In genomic region chr7:150368884-150369739, GRCh38 we compare ENCODE assay signal across 8 cellular contexts. TPM values are rescaled to one million over a fixed set of nuclear protein-coding genes. Genes with fewer than 3 reads are reported as not detected.
DNase-seq lines count a peak whose midpoint lies in the region; ATAC-seq and TF ChIP-seq lines count a peak whose summit lies in the region.

No MANE protein-coding gene starts in this region.

- peak; percentile 57 to 59 for DNase-seq in PC-9
- DNase-seq in activated naive CD4-positive, alpha-beta T cell treated with anti-CD3 and anti-CD28 coated beads, Interleukin-2, amount 10 ng/mL, durations not matched to agents 7 days and 5 days = peak; percentile 65
- DNase-seq in omental fat pad (ENCODE audit: low spot score) = no peak
- no peak for DNase-seq in NCI-H128 (lab: John Stamatoyannopoulos, UW; ENCODE audit: unreplicated experiment)

- TF ChIP-seq EP300 in gastroesophageal sphincter (IDR thresholded peaks at IDR 0.05) = no peak

- intact Hi-C loops in PC-9 (cut with micrococcal nuclease; ENCODE audit: unreplicated experiment) = loop anchor here (1.0 to 2.0 kb wide), 2 partner anchors 10 to 46 kb away; partner anchors contain the start of genes ACTR3C, LRRC61 and ZNF775

- H3F3A ChIP-seq in PC-9 (ENCODE audit: insufficient read depth, low read depth) = peaks cover 32% of the 10 kb centered on the region

- H3K79me2 ChIP-seq in PC-9 (ENCODE audit: low read depth) = peaks cover 53% of the 10 kb centered on the region

- no peaks in the 10 kb centered on the region for H3K27me3 ChIP-seq in BLaER1 treated with 17β-estradiol and CSF1 and Interleukin-3, amounts not matched to agents 10 nM and 100 nM
- H3K27me3 ChIP-seq in PC-9 (ENCODE audit: insufficient read depth, low read depth) (no peaks in the 10 kb centered on the region), gastroesophageal sphincter (no peaks in the 10 kb centered on the region)

- H3K4me3 ChIP-seq in BLaER1 treated with 17β-estradiol and CSF1 and Interleukin-3, amounts not matched to agents 10 nM and 100 nM = peak overlapping the region; percentile 79 to 99 (median 88)
- H3K4me3 ChIP-seq in PC-9 (peak overlapping the region; percentile 94), gastroesophageal sphincter (peak overlapping the region; percentile 73 to 75)

- no peaks in the 10 kb centered on the region for H3K9me2 ChIP-seq in PC-9 (ENCODE audit: insufficient read depth)

- peak overlapping the region; percentile 92 to 97 (median 95) for H3K9ac ChIP-seq in BLaER1 treated with 17β-estradiol and CSF1 and Interleukin-3, amounts not matched to agents 10 nM and 100 nM

- 0 to 8% methylated on average over 4 to 15 of the region's 58 CpGs for WGBS in gastroesophageal sphincter (ENCODE audit: low coverage in 1 of 2), 2 donors

- peak overlapping the region; percentile 91 for H3K27ac Mint-ChIP-seq in activated naive CD4-positive, alpha-beta T cell treated with anti-CD3 and anti-CD28 coated beads, Interleukin-2, amount 10 ng/mL, durations not matched to agents 7 days and 5 days

- H3K4me1 ChIP-seq in BLaER1 treated with 17β-estradiol and CSF1 and Interleukin-3, amounts not matched to agents 10 nM and 100 nM = peaks cover 51 to 86% (median 73%) of the 10 kb centered on the region in 10 experiments
- H3K4me1 ChIP-seq in PC-9 (replicated peaks; ENCODE audit: insufficient read depth) = peaks cover 37% of the 10 kb centered on the region
- peaks cover 0 to 57% (median 16%) of the 10 kb centered on the region in 3 donors for H3K4me1 ChIP-seq in gastroesophageal sphincter

- peaks cover 31 to 45% (median 39%) of the 10 kb centered on the region in 11 experiments for H3K36me3 ChIP-seq in BLaER1 treated with 17β-estradiol and CSF1 and Interleukin-3, amounts not matched to agents 10 nM and 100 nM
- H3K36me3 ChIP-seq in PC-9 (ENCODE audit: low read depth) (peaks cover 20% of the 10 kb centered on the region), gastroesophageal sphincter (peaks cover 0 to 41% of the 10 kb centered on the region in 2 donors)

- peak overlapping the region; percentile 93 for H3K4me3 Mint-ChIP-seq in activated naive CD4-positive, alpha-beta T cell treated with anti-CD3 and anti-CD28 coated beads, Interleukin-2, amount 10 ng/mL, durations not matched to agents 7 days and 5 days

- peaks cover 47% of the 10 kb centered on the region for H3K4me1 Mint-ChIP-seq in activated naive CD4-positive, alpha-beta T cell treated with anti-CD3 and anti-CD28 coated beads, Interleukin-2, amount 10 ng/mL, durations not matched to agents 7 days and 5 days

- ATAC-seq in GM19043 (IDR thresholded peaks at IDR 0.05; ENCODE audit: low read depth, unreplicated experiment) (peak; percentile 38), HG03196 (IDR thresholded peaks at IDR 0.05; ENCODE audit: unreplicated experiment) (peak; percentile 43), gastroesophageal sphincter (peak; percentile 70), omental fat pad (ENCODE audit: low FRiP score) (peak; percentile 58)

- H3K36me3 Mint-ChIP-seq in activated naive CD4-positive, alpha-beta T cell treated with anti-CD3 and anti-CD28 coated beads, Interleukin-2, amount 10 ng/mL, durations not matched to agents 7 days and 5 days = peaks cover 18% of the 10 kb centered on the region

- POLR2A ChIA-PET in PC-9 (lab: Charles Lee; ENCODE audit: unreplicated experiment) = interaction anchor here (0.6 to 1.2 kb wide), 3 partner anchors 9 to 72 kb away, joined by 3 to 4 read pairs (median 4); no protein-coding TSS in a partner anchor

- TF ChIP-seq POLR2A in gastroesophageal sphincter (IDR thresholded peaks at IDR 0.05) = peak in 1 of 2 donors; percentile 45

- no peaks in the 10 kb centered on the region for H3K9me3 ChIP-seq in BLaER1 treated with 17β-estradiol and CSF1 and Interleukin-3, amounts not matched to agents 10 nM and 100 nM (replicated peaks in 1 of 11)
- H3K9me3 ChIP-seq in PC-9 (ENCODE audit: insufficient read depth, low read depth) = no peaks in the 10 kb centered on the region
- H3K9me3 ChIP-seq in gastroesophageal sphincter = no peaks in the 10 kb centered on the region

- no peaks in the 10 kb centered on the region for H3K9me3 Mint-ChIP-seq in activated naive CD4-positive, alpha-beta T cell treated with anti-CD3 and anti-CD28 coated beads, Interleukin-2, amount 10 ng/mL, durations not matched to agents 7 days and 5 days

- H3K27me3 Mint-ChIP-seq in activated naive CD4-positive, alpha-beta T cell treated with anti-CD3 and anti-CD28 coated beads, Interleukin-2, amount 10 ng/mL, durations not matched to agents 7 days and 5 days = no peaks in the 10 kb centered on the region

- peaks cover 42 to 50% (median 46%) of the 10 kb centered on the region in 11 experiments; a peak in 20 of 22 replicates for H4K20me1 ChIP-seq in BLaER1 treated with 17β-estradiol and CSF1 and Interleukin-3, amounts not matched to agents 10 nM and 100 nM
- peaks cover 29% of the 10 kb centered on the region for H4K20me1 ChIP-seq in PC-9 (ENCODE audit: insufficient read depth)

- H3K4me2 ChIP-seq in BLaER1 treated with 17β-estradiol and CSF1 and Interleukin-3, amounts not matched to agents 10 nM and 100 nM = peak overlapping the region; percentile 90 to 100 (median 98)
- peak overlapping the region; percentile 100 for H3K4me2 ChIP-seq in PC-9

- TF ChIP-seq CTCF in PC-9 (conservative IDR thresholded peaks at IDR 0.05) = no peak
- no peak for TF ChIP-seq CTCF in gastroesophageal sphincter (IDR thresholded peaks at IDR 0.05)
- no peak for TF ChIP-seq CTCF in omental fat pad (IDR thresholded peaks at IDR 0.05)

- CTCF ChIA-PET in PC-9 (lab: Charles Lee) = interaction anchor here (0.6 to 1.1 kb wide), 2 partner anchors 14 to 18 kb away, joined by 5 read pairs; no protein-coding TSS in a partner anchor
- CTCF ChIA-PET in activated naive CD4-positive, alpha-beta T cell treated with anti-CD3 and anti-CD28 coated beads, Interleukin-2, amount 10 ng/mL, durations not matched to agents 7 days and 5 days (lab: Charles Lee) = interaction anchor here (0.9 to 2.0 kb wide), 5 partner anchors 9 to 37 kb away, joined by 3 to 6 read pairs (median 5); a partner anchor contains a TSS

- H3K27ac ChIP-seq in BLaER1 treated with 17β-estradiol and CSF1 and Interleukin-3, amounts not matched to agents 10 nM and 100 nM = peak overlapping the region; percentile 90 to 100 (median 99)
- peak overlapping the region; percentile 97 for H3K27ac ChIP-seq in PC-9
- peak overlapping the region; percentile 76 to 95 (median 93) for H3K27ac ChIP-seq in gastroesophageal sphincter

- peak overlapping the region; percentile 85 for H2AFZ ChIP-seq in PC-9

- BruUV-seq in PC-9 (replicated peaks; lab: Mats Ljungman, UMichigan) = no TSS peak

RNA-seq across cellular contexts. Expression of gene REPIN1, which starts 0.5 kb away (rescaled TPM):
- total RNA-seq in PC-9 (2021) = 172 and 174 TPM in 2 replicates
- 100 to 1,000 TPM in 2 of 4 donors, 10 to 100 TPM in 2; 72.7 to 132 (median 102) TPM for total RNA-seq in gastroesophageal sphincter
- 10 to 100 TPM; 40.6 to 55.7 (median 49.3) TPM for total RNA-seq in omental fat pad

RNA-seq across cellular contexts. Expression of gene ZNF775, which starts 10.0 kb away (rescaled TPM):
- total RNA-seq in PC-9 (2021) = 3.1 and 3.4 TPM in 2 replicates
- 10 to 100 TPM in 2 of 4 donors, 1 to 10 TPM in 2; 5.3 to 12.5 (median 10.5) TPM for total RNA-seq in gastroesophageal sphincter
- total RNA-seq in omental fat pad = 1 to 10 TPM in 3 of 4 donors, under 1 TPM in 1; 0.72 to 4.4 (median 1.4) TPM

RNA-seq across cellular contexts. Expression of gene RARRES2, which starts 27.7 kb away (rescaled TPM):
- total RNA-seq in PC-9 (2021) (not detected in 2 replicates), gastroesophageal sphincter (100 to 1,000 TPM; 152 to 341 (median 157) TPM), omental fat pad (100 to 1,000 TPM in 3 of 4 donors, 10 to 100 TPM in 1; 93.9 to 433 (median 218) TPM)

RNA-seq across cellular contexts. Expression of gene ACTR3C, which starts 45.8 kb away (rescaled TPM):
- total RNA-seq in PC-9 (2021) = 24.1 and 34.5 TPM in 2 replicates
- total RNA-seq in gastroesophageal sphincter = 1 to 10 TPM; 6.4 to 10.0 (median 8.1) TPM
- 10 to 100 TPM in 1 of 4 donors, 1 to 10 TPM in 3; 1.1 to 12.9 (median 4.9) TPM for total RNA-seq in omental fat pad

RNA-seq across cellular contexts. Expression of gene LRRC61, which starts 46.0 kb away (rescaled TPM):
- total RNA-seq in PC-9 (2021) (34.8 and 42.3 TPM in 2 replicates), gastroesophageal sphincter (10 to 100 TPM in 2 of 4 donors, 1 to 10 TPM in 2; 7.1 to 25.1 (median 14.0) TPM), omental fat pad (10 to 100 TPM in 1 of 4 donors, 1 to 10 TPM in 3; 3.2 to 13.4 (median 8.6) TPM)

Comparison
In these comparisons a context has a peak if more than half of its experiments do, and no peak if none do; other contexts are left out.
1. DNase-seq: peak in PC-9 (2 of 2) and activated naive CD4-positive, alpha-beta T cell treated with anti-CD3 and anti-CD28 coated beads, Interleukin-2, amount 10 ng/mL, durations not matched to agents 7 days and 5 days (single experiment); none in omental fat pad (single experiment) and NCI-H128 (single experiment).
2. RNA of gene RARRES2, which starts 27.7 kb away (total RNA-seq): 93.9 to 433 TPM in omental fat pad and 152 to 341 TPM in gastroesophageal sphincter; not detected in PC-9; every median in the first group is over 10 times any median in the second.
3. Peak in every context shown above with its lines, with median percentiles within 50 percentile points of each other: H3K27ac ChIP-seq, H3K4me3 ChIP-seq and ATAC-seq.